ENCODE assay signal across 20 cellular contexts in genomic region chr15:44231842-44232241, GRCh38. TPM values are rescaled to one million over a fixed set of nuclear protein-coding genes. Genes with fewer than 3 reads are reported as not detected.
"Had no signal": no experiment of that assay in that cellular context is flagged by ENCODE, and none has a peak within 500 bp of the region (broad histone marks: within the 10 kb centered on the region; RNA-seq: fewer than 3 reads in every experiment).

No MANE protein-coding gene starts in this region.

- H3K9me3 ChIP-seq: colonic mucosa, heart left ventricle, psoas muscle, suprapubic skin, thyroid gland, upper lobe of left lung, uterus had no signal

- H3K4me3 ChIP-seq: colonic mucosa, heart left ventricle, psoas muscle, suprapubic skin, thyroid gland, upper lobe of left lung, uterus had no signal

- ATAC-seq: heart left ventricle; left lobe of liver; naive thymus-derived CD4-positive, alpha-beta T cell; psoas muscle; sciatic nerve had no signal

- H3K4me1 ChIP-seq: colonic mucosa, heart left ventricle, psoas muscle, suprapubic skin, thyroid gland, upper lobe of left lung, uterus had no signal

- H3K27ac ChIP-seq: colonic mucosa, heart left ventricle, psoas muscle, suprapubic skin, thyroid gland, upper lobe of left lung, uterus had no signal

- DNase-seq: colonic mucosa; dermis blood vessel endothelial cell; erythroblast; heart left ventricle; hippocampal formation; kidney glomerular epithelial cell; mammary epithelial cell; naive thymus-derived CD4-positive, alpha-beta T cell; nephron progenitor cell; psoas muscle; retina; stimulated activated CD4-positive, alpha-beta T cell treated with anti-CD3 and anti-CD28 coated beads, Interleukin-2, amount 100 ng/mL, for 24 hours; stimulated activated naive CD4-positive, alpha-beta T cell; thyroid gland; upper lobe of left lung; uterus had no signal

- H3K27ac Mint-ChIP-seq: naive thymus-derived CD4-positive, alpha-beta T cell; nephron progenitor cell had no signal

- H3K4me3 Mint-ChIP-seq: naive thymus-derived CD4-positive, alpha-beta T cell; nephron progenitor cell had no signal

- H3K27me3 ChIP-seq: colonic mucosa, suprapubic skin, thyroid gland, upper lobe of left lung, uterus had no signal

- H3K36me3 ChIP-seq: colonic mucosa, heart left ventricle, suprapubic skin, thyroid gland, upper lobe of left lung, uterus had no signal

- H3K36me3 Mint-ChIP-seq: naive thymus-derived CD4-positive, alpha-beta T cell had no signal

- H3K4me1 Mint-ChIP-seq: naive thymus-derived CD4-positive, alpha-beta T cell; nephron progenitor cell had no signal

RNA-seq across cellular contexts. Expression of gene FRMD5, which starts 36.8 kb away (rescaled TPM):
- total RNA-seq: left lobe of liver, mononuclear cell, psoas muscle had no signal
